In the genomic region with DNA sequence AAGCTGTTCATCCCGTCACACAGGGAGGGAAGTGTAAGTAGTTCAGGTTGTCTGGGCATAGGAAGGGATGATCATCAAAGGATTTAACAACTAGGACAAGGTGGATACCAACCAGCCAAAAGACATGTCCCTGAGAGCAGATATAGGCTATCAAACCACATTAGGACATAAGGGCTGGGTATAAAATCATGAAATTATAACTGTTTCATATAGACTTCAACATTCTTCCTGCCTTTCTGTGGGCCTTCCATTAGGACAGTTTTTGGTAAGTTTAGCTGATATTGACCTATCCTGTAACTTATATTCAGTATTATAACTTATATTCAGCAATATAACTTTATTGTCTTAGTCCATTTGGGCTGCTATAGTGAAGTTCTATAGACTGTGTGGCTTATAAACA, we compare ENCODE assay signal across 7 cellular contexts.
"Had no signal": no experiment of that assay in that cellular context is flagged by ENCODE, and none has a peak within 500 bp of the region (broad histone marks: within the 10 kb centered on the region; RNA-seq: fewer than 3 reads in every experiment).

No MANE protein-coding gene starts in this region.

- H3K4me3 ChIP-seq: GM12878 had no signal

- ATAC-seq: GM12878 had no signal

- FAIRE-seq: GM12878, GM12891, GM12892, GM18507, GM19239 had no signal

- DNase-seq: GDM1, GF-D8 had no signal
